In the genomic region with DNA sequence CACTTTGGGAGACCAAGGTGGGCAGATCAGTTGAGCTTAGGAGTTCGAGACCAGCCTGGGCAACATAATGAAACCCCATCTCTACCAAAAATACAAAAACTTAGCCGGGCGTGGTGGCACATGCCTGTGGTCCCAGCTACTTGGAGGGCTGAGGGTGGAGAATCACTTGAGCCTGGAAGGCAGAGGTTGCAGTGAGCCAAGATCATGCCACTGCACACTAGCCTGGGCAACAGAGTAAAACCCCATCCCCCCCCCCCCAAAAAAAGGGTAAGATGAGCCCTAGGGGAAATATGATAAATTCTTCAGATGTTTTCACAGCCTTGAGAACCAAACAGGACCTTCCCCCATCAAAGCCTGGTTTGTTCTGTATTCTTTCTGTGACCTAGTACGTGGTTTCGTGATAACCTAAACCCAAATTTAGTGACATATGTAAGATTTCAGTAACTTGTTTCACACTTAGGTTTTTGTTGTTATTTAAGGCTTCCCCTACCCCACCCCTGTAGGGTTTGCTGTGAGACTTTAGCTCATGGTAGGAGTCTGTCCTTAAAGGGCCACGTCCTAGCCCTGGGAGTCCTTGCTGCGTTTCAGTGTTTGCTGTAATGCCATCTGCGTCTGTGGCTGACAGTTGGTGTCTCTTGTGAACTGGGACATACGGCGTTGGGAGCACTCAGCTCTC, we compare ENCODE assay signal across 8 cellular contexts. TPM values are rescaled to one million over a fixed set of nuclear protein-coding genes. Genes with fewer than 3 reads are reported as not detected.
DNase-seq lines count a peak whose midpoint lies in the region; ATAC-seq, FAIRE-seq and TF ChIP-seq lines count a peak whose summit lies in the region.

No MANE protein-coding gene starts in this region.

- H2BK15ac ChIP-seq in mesendoderm (replicated peaks; ENCODE audit: low read depth) = no peak overlapping the region

- H3K4me3 Mint-ChIP-seq in activated naive CD8-positive, alpha-beta T cell treated with anti-CD3 and anti-CD28 coated beads, Interleukin-2, amount 50 U/mL, for 24 hours = peak overlapping the region; percentile 79

- no peak overlapping the region for H2BK120ac ChIP-seq in mesendoderm (ENCODE audit: low read depth, low read length)

- H3K18ac ChIP-seq in mesendoderm (ENCODE audit: low read length) = no peak overlapping the region

- H3K36me3 Mint-ChIP-seq in activated naive CD8-positive, alpha-beta T cell treated with anti-CD3 and anti-CD28 coated beads, Interleukin-2, amount 50 U/mL, for 24 hours (ENCODE audit: low read depth) = peaks cover 22% of the 10 kb centered on the region

- no peak overlapping the region for H4K8ac ChIP-seq in mesendoderm (ENCODE audit: low read depth, low read length)

- H3K4me2 ChIP-seq in mesendoderm (ENCODE audit: low read length) = no peak overlapping the region

- no peaks in the 10 kb centered on the region for H3K36me3 ChIP-seq in mesendoderm (ENCODE audit: control insufficient read depth, insufficient read depth, low read length)

- H3K79me1 ChIP-seq in mesendoderm (ENCODE audit: low read length) = peaks cover 3% of the 10 kb centered on the region

- no peak overlapping the region for H4K5ac ChIP-seq in mesendoderm (ENCODE audit: low read length)

- H3K27ac Mint-ChIP-seq in activated naive CD8-positive, alpha-beta T cell treated with anti-CD3 and anti-CD28 coated beads, Interleukin-2, amount 50 U/mL, for 24 hours = peak overlapping the region; percentile 97

- H2BK5ac ChIP-seq in mesendoderm (ENCODE audit: low read length) = peak overlapping the region; percentile 2

- H3K56ac ChIP-seq in mesendoderm (ENCODE audit: low read length) = peak overlapping the region; percentile 1

- H3K23ac ChIP-seq in mesendoderm (ENCODE audit: low read length) = no peak overlapping the region

- no peaks in the 10 kb centered on the region for H3K79me2 ChIP-seq in mesendoderm (ENCODE audit: control insufficient read depth, insufficient read depth, low read length)

- WGBS in mesendoderm (ENCODE audit: extremely low coverage, insufficient coverage, low lambda C conversion rate) = no CpG with 5 or more reads among the region's 10 CpGs

- no peak overlapping the region for H3K27ac ChIP-seq in mesendoderm (ENCODE audit: low read depth, low read length)

- H3K9me3 Mint-ChIP-seq in activated naive CD8-positive, alpha-beta T cell treated with anti-CD3 and anti-CD28 coated beads, Interleukin-2, amount 50 U/mL, for 24 hours = no peaks in the 10 kb centered on the region

- peak overlapping the region; percentile 49 for H3K4me3 ChIP-seq in Jurkat, Clone E6-1 (ENCODE audit: low read length)
- no peak overlapping the region for H3K4me3 ChIP-seq in mesendoderm (ENCODE audit: low read length)

- no peaks in the 10 kb centered on the region for H3K27me3 ChIP-seq in mesendoderm (ENCODE audit: insufficient read depth, low read length, poor library complexity)

- no peaks in the 10 kb centered on the region for H3K4me1 ChIP-seq in mesendoderm (ENCODE audit: control insufficient read depth, low read depth, low read length)

- H3K9ac ChIP-seq in mesendoderm (ENCODE audit: low read length) = no peak overlapping the region

- H3K27me3 Mint-ChIP-seq in activated naive CD8-positive, alpha-beta T cell treated with anti-CD3 and anti-CD28 coated beads, Interleukin-2, amount 50 U/mL, for 24 hours = no peaks in the 10 kb centered on the region

- DNase-seq in GM12892 (ENCODE audit: insufficient read length) (peak; percentile 61), mesendoderm (no peak), middle frontal gyrus (ENCODE audit: extremely low spot score, low spot score) (no peak), mucosa of gallbladder (ENCODE audit: low spot score) (no peak), NCI-H2081 (lab: John Stamatoyannopoulos, UW) (no peak)
- peak; percentile 71 for DNase-seq in Jurkat, Clone E6-1 (ENCODE audit: low read depth, low spot score)
- DNase-seq in activated naive CD8-positive, alpha-beta T cell treated with anti-CD3 and anti-CD28 coated beads, Interleukin-2, amount 50 U/mL, for 24 hours = no peak

- no peak overlapping the region for H3K4ac ChIP-seq in mesendoderm (ENCODE audit: low read depth, low read length)

- H3K4me1 Mint-ChIP-seq in activated naive CD8-positive, alpha-beta T cell treated with anti-CD3 and anti-CD28 coated beads, Interleukin-2, amount 50 U/mL, for 24 hours = peaks cover 43% of the 10 kb centered on the region

- TF ChIP-seq POLR2A in GM12892 (IDR thresholded peaks at IDR 0.05; ENCODE audit: low read depth, low read length) = no peak

- no peak for FAIRE-seq in GM12892 (lab: Jason Lieb, UNC)

- no peak overlapping the region for H2AK5ac ChIP-seq in mesendoderm (ENCODE audit: low read length)

- ATAC-seq in GM21515 (IDR thresholded peaks at IDR 0.05; ENCODE audit: unreplicated experiment) = peak; percentile 45
- ATAC-seq in activated naive CD8-positive, alpha-beta T cell treated with anti-CD3 and anti-CD28 coated beads, Interleukin-2, amount 50 U/mL, for 24 hours = peak; percentile 60

RNA-seq across cellular contexts. Expression of a gene that starts 49.6 kb away (rescaled TPM):
- 126 TPM for polyA plus RNA-seq in GM12892 (2012; ENCODE audit: missing spikeins)
- polyA plus RNA-seq in Jurkat, Clone E6-1 (2012; ENCODE audit: insufficient read depth, insufficient read length) = 55.3 TPM
- polyA plus RNA-seq in mesendoderm (2013, experiment 1 of 2) = 28.8 TPM
- 29.1 TPM for polyA plus RNA-seq in mesendoderm (2013, experiment 2 of 2)
- 75.0 TPM for total RNA-seq in mucosa of gallbladder

RNA-seq across cellular contexts. Expression of a gene that starts 49.9 kb away (rescaled TPM):
- 16.3 TPM for polyA plus RNA-seq in GM12892 (2012; ENCODE audit: missing spikeins)
- 47.8 TPM for polyA plus RNA-seq in Jurkat, Clone E6-1 (2012; ENCODE audit: insufficient read depth, insufficient read length)
- polyA plus RNA-seq in mesendoderm (2013, experiment 1 of 2) = 24.9 TPM
- polyA plus RNA-seq in mesendoderm (2013, experiment 2 of 2) = 24.3 TPM
- 10.8 TPM for total RNA-seq in mucosa of gallbladder

Comparison
In these comparisons a context has a peak if more than half of its experiments do, and no peak if none do; other contexts are left out.
1. DNase-seq: peak in GM12892 (single experiment) and Jurkat, Clone E6-1 (single experiment); none in activated naive CD8-positive, alpha-beta T cell treated with anti-CD3 and anti-CD28 coated beads, Interleukin-2, amount 50 U/mL, for 24 hours (single experiment), mesendoderm (single experiment), middle frontal gyrus (single experiment), mucosa of gallbladder (single experiment) and NCI-H2081 (0 of 2).